Comparison of ENCODE assay signal across 2 cellular contexts in the genomic region with DNA sequence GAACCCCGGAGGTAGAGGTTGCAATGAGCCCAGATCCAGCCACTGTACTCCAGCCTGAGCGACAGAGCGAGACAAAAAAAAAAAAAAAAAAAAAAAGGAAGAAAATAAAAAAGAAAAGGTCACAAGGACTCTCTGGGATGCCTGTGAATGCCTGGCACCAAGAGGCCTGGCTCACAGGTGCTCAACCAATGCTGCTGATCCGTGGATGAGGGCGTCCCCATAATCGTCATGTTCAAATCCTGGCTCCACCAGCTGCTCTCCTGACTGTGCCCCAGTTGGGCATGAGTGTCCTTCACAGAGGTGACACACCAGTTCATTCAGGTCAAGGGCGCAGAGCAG.
A peak's percentile ranks its signal among the peaks of the same experiment; 100 is the strongest.
TF ChIP-seq lines count a peak whose summit lies in the region.

No MANE protein-coding gene starts in this region.

TF ChIP-seq in HCT116, 20 proteins besides CTCF, POLR2A, EP300 and RAD21:
- TF ChIP-seq ELF1 (IDR thresholded peaks at IDR 0.05; ENCODE audit: borderline replicate concordance, low read depth) (no peak), POLR2AphosphoS5 (IDR thresholded peaks at IDR 0.05; ENCODE audit: low read depth, low read length) (no peak), ZNF274 (IDR thresholded peaks at IDR 0.05; ENCODE audit: low read depth, low read length) (no peak), EZH2phosphoT487 (IDR thresholded peaks at IDR 0.05; ENCODE audit: borderline replicate concordance) (no peak), SP1 (IDR thresholded peaks at IDR 0.05; ENCODE audit: low read depth) (no peak), FOSL1 (IDR thresholded peaks at IDR 0.05; ENCODE audit: low read depth) (no peak)
- TF ChIP-seq, protein P1, sequence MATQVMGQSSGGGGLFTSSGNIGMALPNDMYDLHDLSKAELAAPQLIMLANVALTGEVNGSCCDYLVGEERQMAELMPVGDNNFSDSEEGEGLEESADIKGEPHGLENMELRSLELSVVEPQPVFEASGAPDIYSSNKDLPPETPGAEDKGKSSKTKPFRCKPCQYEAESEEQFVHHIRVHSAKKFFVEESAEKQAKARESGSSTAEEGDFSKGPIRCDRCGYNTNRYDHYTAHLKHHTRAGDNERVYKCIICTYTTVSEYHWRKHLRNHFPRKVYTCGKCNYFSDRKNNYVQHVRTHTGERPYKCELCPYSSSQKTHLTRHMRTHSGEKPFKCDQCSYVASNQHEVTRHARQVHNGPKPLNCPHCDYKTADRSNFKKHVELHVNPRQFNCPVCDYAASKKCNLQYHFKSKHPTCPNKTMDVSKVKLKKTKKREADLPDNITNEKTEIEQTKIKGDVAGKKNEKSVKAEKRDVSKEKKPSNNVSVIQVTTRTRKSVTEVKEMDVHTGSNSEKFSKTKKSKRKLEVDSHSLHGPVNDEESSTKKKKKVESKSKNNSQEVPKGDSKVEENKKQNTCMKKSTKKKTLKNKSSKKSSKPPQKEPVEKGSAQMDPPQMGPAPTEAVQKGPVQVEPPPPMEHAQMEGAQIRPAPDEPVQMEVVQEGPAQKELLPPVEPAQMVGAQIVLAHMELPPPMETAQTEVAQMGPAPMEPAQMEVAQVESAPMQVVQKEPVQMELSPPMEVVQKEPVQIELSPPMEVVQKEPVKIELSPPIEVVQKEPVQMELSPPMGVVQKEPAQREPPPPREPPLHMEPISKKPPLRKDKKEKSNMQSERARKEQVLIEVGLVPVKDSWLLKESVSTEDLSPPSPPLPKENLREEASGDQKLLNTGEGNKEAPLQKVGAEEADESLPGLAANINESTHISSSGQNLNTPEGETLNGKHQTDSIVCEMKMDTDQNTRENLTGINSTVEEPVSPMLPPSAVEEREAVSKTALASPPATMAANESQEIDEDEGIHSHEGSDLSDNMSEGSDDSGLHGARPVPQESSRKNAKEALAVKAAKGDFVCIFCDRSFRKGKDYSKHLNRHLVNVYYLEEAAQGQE (IDR thresholded peaks at IDR 0.05; ENCODE audit: low read depth), result no peak
TF ChIP-seq in HCT116: peak in this region for 0.

TF ChIP-seq in K562, 482 proteins besides CTCF, POLR2A, EP300 and RAD21:
- TF ChIP-seq FOXK1 (CRISPR knock-in tag; IDR thresholded peaks at IDR 0.05; ENCODE audit: borderline replicate concordance) (no peak), ADNP (tag; IDR thresholded peaks at IDR 0.05) (peak; percentile 66)
- TF ChIP-seq, protein P2, sequence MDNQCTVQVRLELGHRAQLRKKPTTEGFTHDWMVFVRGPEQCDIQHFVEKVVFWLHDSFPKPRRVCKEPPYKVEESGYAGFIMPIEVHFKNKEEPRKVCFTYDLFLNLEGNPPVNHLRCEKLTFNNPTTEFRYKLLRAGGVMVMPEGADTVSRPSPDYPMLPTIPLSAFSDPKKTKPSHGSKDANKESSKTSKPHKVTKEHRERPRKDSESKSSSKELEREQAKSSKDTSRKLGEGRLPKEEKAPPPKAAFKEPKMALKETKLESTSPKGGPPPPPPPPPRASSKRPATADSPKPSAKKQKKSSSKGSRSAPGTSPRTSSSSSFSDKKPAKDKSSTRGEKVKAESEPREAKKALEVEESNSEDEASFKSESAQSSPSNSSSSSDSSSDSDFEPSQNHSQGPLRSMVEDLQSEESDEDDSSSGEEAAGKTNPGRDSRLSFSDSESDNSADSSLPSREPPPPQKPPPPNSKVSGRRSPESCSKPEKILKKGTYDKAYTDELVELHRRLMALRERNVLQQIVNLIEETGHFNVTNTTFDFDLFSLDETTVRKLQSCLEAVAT (IDR thresholded peaks at IDR 0.05), result 0 out of 4 replicates have a peak, but pooled peaks of 1 of the 2 experiments have one; percentile 22
